ENCODE assay signal across 8 cellular contexts in the genomic region with DNA sequence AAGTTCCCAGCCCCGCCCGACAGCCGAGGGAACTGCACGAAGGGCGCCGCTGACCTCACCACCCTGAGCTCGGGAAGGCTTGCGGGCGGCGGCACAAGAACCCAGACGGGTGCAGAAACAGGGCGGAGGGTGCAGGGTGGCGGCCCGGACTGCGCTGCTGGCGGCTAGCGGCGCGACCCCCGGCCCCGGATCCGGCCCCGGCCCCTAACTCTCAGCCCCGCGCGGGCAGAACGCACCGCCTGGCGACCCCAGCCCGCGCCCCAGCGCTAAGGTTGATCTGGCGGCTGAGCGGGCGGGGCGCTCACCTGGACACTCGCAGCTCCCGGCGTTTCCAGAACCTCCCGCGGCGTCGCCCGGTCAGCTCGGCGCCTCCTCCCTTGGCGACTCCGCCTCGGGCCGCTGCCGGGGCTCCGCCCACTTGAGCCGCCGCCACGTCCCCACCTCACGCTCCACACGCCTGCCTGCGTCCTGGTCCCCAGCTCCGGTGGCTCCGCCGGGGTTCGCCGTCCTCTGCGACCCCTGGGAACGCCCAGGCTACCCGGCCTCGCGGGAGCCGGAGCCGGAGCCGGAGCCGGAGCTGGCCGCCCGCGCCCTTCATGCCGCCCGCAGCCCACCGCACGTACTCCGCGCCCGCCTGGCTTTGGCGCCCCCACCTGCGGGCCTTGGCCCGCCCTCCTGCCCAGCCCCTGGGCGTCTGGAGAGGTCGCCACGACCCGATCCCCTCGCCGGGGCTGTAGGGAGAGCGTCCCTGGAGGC. TPM values are rescaled to one million over a fixed set of nuclear protein-coding genes. Genes with fewer than 3 reads are reported as not detected.
DNase-seq lines count a peak whose midpoint lies in the region; ATAC-seq and TF ChIP-seq lines count a peak whose summit lies in the region.

TSS of gene P4HA2 (minus strand) at position 369 of the 756 bp plus-strand sequence. CDS start 9,227 bp downstream, outside the sequence.

- intact Hi-C loops in MCF 10A (cut with micrococcal nuclease) = loop anchor here (1.0 to 5.0 kb wide), 3 partner anchors 47 to 160 kb away; partner anchors contain the start of gene SLC22A5

- H3K9me3 Mint-ChIP-seq in IgD-negative memory B cell (no peaks in the 10 kb centered on the region), MCF 10A (ENCODE audit: unreplicated experiment) (no peaks in the 10 kb centered on the region)

- H3K27me3 Mint-ChIP-seq in IgD-negative memory B cell (peaks cover 5% of the 10 kb centered on the region), MCF 10A (ENCODE audit: insufficient read depth, unreplicated experiment) (no peaks in the 10 kb centered on the region)

- peaks cover 12 to 22% (median 19%) of the 10 kb centered on the region in 3 donors for H3K4me1 Mint-ChIP-seq in IgD-negative memory B cell
- peaks cover 32% of the 10 kb centered on the region for H3K4me1 Mint-ChIP-seq in MCF 10A (ENCODE audit: insufficient read depth, unreplicated experiment)

- peak within 1 kb of the TSS; percentile 53 for H3K4me3 ChIP-seq in iPS-11a (ENCODE audit: low read depth, low read length)

- DNase-seq in ELR (ENCODE audit: low read depth) (peak; percentile 84), SKM-1 treated with dmso at 0.1 percent for 144 hours (lab: John Stamatoyannopoulos, UW; ENCODE audit: unreplicated experiment) (peak; percentile 58), MCF 10A (ENCODE audit: unreplicated experiment) (peak; percentile 86), retina (peak; percentile 89), UCSD-AML1 (lab: John Stamatoyannopoulos, UW; ENCODE audit: unreplicated experiment) (no peak)

- H3K36me3 Mint-ChIP-seq in IgD-negative memory B cell = no peaks in the 10 kb centered on the region
- H3K36me3 Mint-ChIP-seq in MCF 10A (ENCODE audit: insufficient read depth, unreplicated experiment) = no peaks in the 10 kb centered on the region

- H3K4me3 Mint-ChIP-seq in IgD-negative memory B cell (peak within 1 kb of the TSS; percentile 60 to 85 (median 68)), MCF 10A (ENCODE audit: unreplicated experiment) (peak within 1 kb of the TSS; percentile 74)

- BruUV-seq in MCF 10A (replicated peaks; lab: Mats Ljungman, UMichigan) = no TSS peak

- CTCF ChIA-PET in MCF 10A (lab: Yijun Ruan, JAX) = interaction anchor here (0.5 to 10.4 kb wide), 13 partner anchors 12 to 904 kb away, joined by 3 to 130 read pairs (median 4); no protein-coding TSS in a partner anchor

- peak; percentile 21 for TF ChIP-seq CTCF in MCF 10A (IDR thresholded peaks at IDR 0.05; ENCODE audit: unreplicated experiment)

- peak; percentile 96 for ATAC-seq in GM21717 (IDR thresholded peaks at IDR 0.05; ENCODE audit: unreplicated experiment)

- POLR2A ChIA-PET in MCF 10A (lab: Yijun Ruan, JAX) = interaction anchor here (0.7 to 5.3 kb wide), 22 partner anchors 8 to 280 kb away, joined by 3 to 97 read pairs (median 5); partner anchors contain the start of genes SLC22A4 and SLC22A5

- H3K27ac Mint-ChIP-seq in IgD-negative memory B cell (no peak within 1 kb of the TSS), MCF 10A (ENCODE audit: low read depth, unreplicated experiment) (no peak within 1 kb of the TSS)

RNA-seq across cellular contexts. Expression of gene P4HA2, which starts in this region (rescaled TPM):
- polyA plus RNA-seq in IgD-negative memory B cell = 0.26 TPM
- 53.1 and 91.1 TPM in 2 replicates for total RNA-seq in MCF 10A (2022)
